ENCODE assay signal across 8 cellular contexts in the genomic region with DNA sequence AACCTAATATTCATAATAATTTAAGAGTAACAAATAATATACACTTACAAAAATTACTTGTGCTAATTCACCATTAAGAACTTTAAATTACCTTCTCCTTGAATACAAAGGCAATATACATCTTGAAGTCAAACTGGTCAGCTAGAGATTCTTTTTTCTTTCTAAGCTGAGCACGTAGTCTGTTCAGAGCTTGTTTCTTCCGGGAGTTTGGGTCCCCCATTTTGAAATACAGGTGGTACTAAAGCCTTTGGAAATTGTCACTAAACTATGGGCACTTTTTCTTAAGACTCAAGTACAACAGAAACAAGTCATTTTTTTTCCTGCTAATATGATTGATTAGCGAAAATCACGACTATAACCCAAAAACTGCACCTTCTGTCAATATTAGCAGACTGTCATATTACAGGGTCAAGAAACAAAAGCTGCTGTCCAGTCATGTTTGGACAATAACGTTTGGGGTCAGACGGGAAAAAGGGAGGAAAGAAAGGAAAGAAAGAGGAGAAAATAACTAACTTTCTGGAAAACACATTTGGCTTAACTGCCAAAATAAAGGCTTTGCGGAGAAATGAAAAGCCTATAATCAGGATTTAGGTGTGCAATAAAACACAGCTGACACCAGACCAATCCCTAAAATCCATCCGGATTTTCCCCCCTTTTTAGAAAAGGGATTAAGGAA. TPM values are rescaled to one million over a fixed set of nuclear protein-coding genes. Genes with fewer than 3 reads are reported as not detected.
DNase-seq lines count a peak whose midpoint lies in the region; ATAC-seq and TF ChIP-seq lines count a peak whose summit lies in the region.

No MANE protein-coding gene starts in this region.

- no peaks in the 10 kb centered on the region for H3K9me3 ChIP-seq in CD8-positive, alpha-beta T cell (ENCODE audit: low read length)
- H3K9me3 ChIP-seq in duodenal mucosa (ENCODE audit: control insufficient read depth in 1 of 2, low read length in 2 of 2) (no peaks in the 10 kb centered on the region), neural progenitor cell (ENCODE audit: low read depth) (no peaks in the 10 kb centered on the region)

- peaks cover 25% of the 10 kb centered on the region for H3K36me3 ChIP-seq in CD8-positive, alpha-beta T cell (ENCODE audit: insufficient read depth, low read length)
- H3K36me3 ChIP-seq in duodenal mucosa (ENCODE audit: control insufficient read depth in 1 of 2, insufficient read depth in 2 of 2, low read length in 2 of 2) (peaks cover 12 to 28% of the 10 kb centered on the region in 2 donors), neural progenitor cell (peaks cover 25% of the 10 kb centered on the region)

- no peak overlapping the region for H2AFZ ChIP-seq in neural progenitor cell (replicated peaks)

- POLR2A ChIA-PET in CD8-positive, alpha-beta T cell (lab: Charles Lee) = interaction anchor here (0.7 to 4.4 kb wide), 7 partner anchors 10 to 1302 kb away, joined by 3 to 28 read pairs (median 4); a partner anchor contains a TSS

- DNase-seq in CD8-positive, alpha-beta T cell = no peak
- DNase-seq in NCI-H82 treated with DMSO at 0.1 percent for 48 hours (lab: John Stamatoyannopoulos, UW; ENCODE audit: unreplicated experiment) = peak; percentile 40
- DNase-seq in neural progenitor cell (ENCODE audit: low spot score) = no peak
- no peak for DNase-seq in midbrain (lab: John Stamatoyannopoulos, UW)

- H3K4me2 ChIP-seq in neural progenitor cell = peak overlapping the region; percentile 98

- H3K4me1 ChIP-seq in CD8-positive, alpha-beta T cell (ENCODE audit: insufficient read depth, low read length) = peaks cover 59% of the 10 kb centered on the region
- H3K4me1 ChIP-seq in duodenal mucosa (ENCODE audit: control insufficient read depth in 1 of 2, insufficient read depth in 2 of 2, low read length in 2 of 2) (peaks cover 32 to 45% of the 10 kb centered on the region in 2 donors), neural progenitor cell (peaks cover 22% of the 10 kb centered on the region)

- no peaks in the 10 kb centered on the region for H3K27me3 Mint-ChIP-seq in CD8-positive, alpha-beta T cell (ENCODE audit: low read depth)
- H3K27me3 Mint-ChIP-seq in neural progenitor cell (ENCODE audit: insufficient read depth, low read depth) = peaks cover 5% of the 10 kb centered on the region

- no peaks in the 10 kb centered on the region for H3K9me3 Mint-ChIP-seq in CD8-positive, alpha-beta T cell
- no peaks in the 10 kb centered on the region for H3K9me3 Mint-ChIP-seq in neural progenitor cell

- no peak for ATAC-seq in CD8-positive, alpha-beta T cell
- ATAC-seq in GM18519 (IDR thresholded peaks at IDR 0.05; ENCODE audit: low FRiP score, unreplicated experiment) (no peak), GM21717 (IDR thresholded peaks at IDR 0.05; ENCODE audit: unreplicated experiment) (no peak), GM19324 (IDR thresholded peaks at IDR 0.05; ENCODE audit: low FRiP score, unreplicated experiment) (no peak)

- H3K79me2 ChIP-seq in neural progenitor cell (ENCODE audit: low read depth) = peaks cover 70% of the 10 kb centered on the region

- H3F3A ChIP-seq in neural progenitor cell (ENCODE audit: low read depth) = peaks cover 17% of the 10 kb centered on the region

- H4K20me1 ChIP-seq in neural progenitor cell (ENCODE audit: low read depth) = peaks cover 68% of the 10 kb centered on the region

- CTCF ChIA-PET in CD8-positive, alpha-beta T cell (lab: Charles Lee) = interaction anchor here (0.7 to 2.0 kb wide), 5 partner anchors 14 to 219 kb away, joined by 3 to 4 read pairs (median 4); no protein-coding TSS in a partner anchor

- H3K36me3 Mint-ChIP-seq in CD8-positive, alpha-beta T cell = peaks cover 64% of the 10 kb centered on the region
- H3K36me3 Mint-ChIP-seq in neural progenitor cell = peaks cover 30% of the 10 kb centered on the region

- H3K9ac ChIP-seq in duodenal mucosa (ENCODE audit: low read depth in 1 of 2, low read length in 2 of 2) (peak overlapping the region; percentile 66 to 100), neural progenitor cell (peak overlapping the region; percentile 96)

- no peaks in the 10 kb centered on the region for H3K27me3 ChIP-seq in CD8-positive, alpha-beta T cell (ENCODE audit: insufficient read depth, low read length)
- H3K27me3 ChIP-seq in duodenal mucosa (ENCODE audit: control insufficient read depth in 1 of 2, insufficient read depth in 2 of 2, low read length in 2 of 2) = no peaks in the 10 kb centered on the region
- H3K27me3 ChIP-seq in neural progenitor cell = no peaks in the 10 kb centered on the region

- H3K4me3 Mint-ChIP-seq in CD8-positive, alpha-beta T cell = peak overlapping the region; percentile 92
- peak overlapping the region; percentile 96 for H3K4me3 Mint-ChIP-seq in neural progenitor cell

- H3K27ac ChIP-seq in CD8-positive, alpha-beta T cell (ENCODE audit: low read depth, low read length) = peak overlapping the region; percentile 56
- peak overlapping the region; percentile 71 for H3K27ac ChIP-seq in duodenal mucosa (ENCODE audit: low read depth, low read length)
- no peak overlapping the region for H3K27ac ChIP-seq in neural progenitor cell

- intact Hi-C loops in CD8-positive, alpha-beta T cell (cut with DNase I, micrococcal nuclease) = loop anchor here (2.0 to 5.0 kb wide), 2 partner anchors 299 to 300 kb away; no protein-coding TSS in a partner anchor

- no peak for TF ChIP-seq CTCF in CD8-positive, alpha-beta T cell (IDR thresholded peaks at IDR 0.05)
- TF ChIP-seq CTCF in neural progenitor cell (IDR thresholded peaks at IDR 0.05) = no peak

- peaks cover 59% of the 10 kb centered on the region for H3K4me1 Mint-ChIP-seq in CD8-positive, alpha-beta T cell (ENCODE audit: low read depth)
- H3K4me1 Mint-ChIP-seq in neural progenitor cell = peaks cover 40% of the 10 kb centered on the region

- H3K27ac Mint-ChIP-seq in CD8-positive, alpha-beta T cell = peak overlapping the region; percentile 98
- H3K27ac Mint-ChIP-seq in neural progenitor cell = no peak overlapping the region

- H3K4me3 ChIP-seq in CD8-positive, alpha-beta T cell (ENCODE audit: low read depth, low read length) = peak overlapping the region; percentile 99
- H3K4me3 ChIP-seq in duodenal mucosa (ENCODE audit: low read depth in 1 of 2, low read length in 2 of 2) (peak overlapping the region; percentile 98), neural progenitor cell (peak overlapping the region; percentile 99)

RNA-seq across cellular contexts. Expression of a gene that starts 0.4 kb away (rescaled TPM):
- total RNA-seq in CD8-positive, alpha-beta T cell = 100 to 1,000 TPM; 116 TPM
- total RNA-seq in neural progenitor cell (ENCODE audit: low replicate concordance) = 71.5 and 82.3 TPM in 2 replicates

RNA-seq across cellular contexts. Expression of a gene that starts 51.7 kb away (rescaled TPM):
- total RNA-seq in CD8-positive, alpha-beta T cell = 1 to 10 TPM; 1.2 to 2.3 TPM
- total RNA-seq in neural progenitor cell (ENCODE audit: low replicate concordance) = 9.6 and 12.0 TPM in 2 replicates

RNA-seq across cellular contexts. Expression of a gene that starts 51.9 kb away (rescaled TPM):
- total RNA-seq in CD8-positive, alpha-beta T cell = 10 to 100 TPM; 60.7 to 63.4 TPM
- total RNA-seq in neural progenitor cell (ENCODE audit: low replicate concordance) = 31.8 and 49.9 TPM in 2 replicates

RNA-seq across cellular contexts. Expression of a gene that starts 56.1 kb away (rescaled TPM):
- total RNA-seq in CD8-positive, alpha-beta T cell = 10 to 100 TPM; 14.1 to 14.4 TPM
- 69.1 and 98.5 TPM in 2 replicates for total RNA-seq in neural progenitor cell (ENCODE audit: low replicate concordance)
